23 cellular contexts compared by ENCODE assay signal in genomic region chr10:117989962-117990361, GRCh38.
"Had no signal": no experiment of that assay in that cellular context is flagged by ENCODE, and none has a peak within 500 bp of the region (broad histone marks: within the 10 kb centered on the region; RNA-seq: fewer than 3 reads in every experiment).

No MANE protein-coding gene starts in this region.

- H3K9me3 ChIP-seq: ovary, psoas muscle, right lobe of liver, thyroid gland, vagina had no signal

- H3K79me2 ChIP-seq: parathyroid adenoma had no signal

- H3K27me3 ChIP-seq: neural progenitor cell, ovary, right lobe of liver, sigmoid colon, stomach, thyroid gland, tibial nerve, upper lobe of left lung, vagina had no signal

- H2AFZ ChIP-seq: neural progenitor cell, parathyroid adenoma had no signal

- H3K4me3 ChIP-seq: neural progenitor cell, ovary, psoas muscle, right lobe of liver, sigmoid colon, stomach, thoracic aorta, thyroid gland, tibial nerve, upper lobe of left lung, vagina had no signal

- ATAC-seq: natural killer cell treated with Interleukin-12 subunit alpha and Interleukin-12 subunit beta and Interleukin-15 and Interleukin-18, amount 100 ng/mL, for 72 hours; psoas muscle; right cardiac atrium; right lobe of liver; stimulated activated effector memory CD8-positive, alpha-beta T cell treated with anti-CD3 and anti-CD28 coated beads, Interleukin-12 subunit alpha, Interleukin-12 subunit beta, amount 100 ng/mL, for 72 hours; stimulated activated naive B cell treated with anti-CD40 and anti-IgM and Interleukin-4, amounts not matched to agents 10 μg/mL and 1 μg/mL and 100 μg/mL, for 72 hours had no signal

- H3K4me1 ChIP-seq: parathyroid adenoma, psoas muscle, right lobe of liver, sigmoid colon, stomach, thyroid gland, tibial nerve, upper lobe of left lung, vagina had no signal

- DNase-seq: occipital lobe; ovary; psoas muscle; right cardiac atrium; right lobe of liver; sigmoid colon; small intestine; stimulated activated CD4-positive, alpha-beta T cell treated with anti-CD3 and anti-CD28 coated beads, Interleukin-15, amount 100 ng/mL, for 24 hours; stimulated activated CD4-positive, alpha-beta T cell treated with anti-CD3 and anti-CD28 coated beads, Interleukin-2, amount 100 ng/mL, for 24 hours; stimulated activated CD4-positive, alpha-beta T cell treated with anti-CD3 and anti-CD28 coated beads, Interleukin-2, amount 100 ng/mL, for 48 hours; stimulated activated CD4-positive, alpha-beta T cell treated with anti-CD3 and anti-CD28 coated beads, Interleukin-4, amount 100 ng/mL, for 24 hours; stimulated activated naive B cell treated with anti-CD40 and anti-IgM and Interleukin-4, amounts not matched to agents 10 μg/mL and 1 μg/mL and 100 μg/mL, for 72 hours; stimulated activated naive CD4-positive, alpha-beta T cell treated with Interleukin-2 at 50 U/mL for 16 hours; stomach; thyroid gland; upper lobe of left lung had no signal

- H3K27ac ChIP-seq: neural progenitor cell, ovary, parathyroid adenoma, psoas muscle, right lobe of liver, sigmoid colon, stomach, thoracic aorta, thyroid gland, tibial nerve, upper lobe of left lung, vagina had no signal

- H3K36me3 ChIP-seq: neural progenitor cell, ovary, right lobe of liver, sigmoid colon, stomach, thoracic aorta, thyroid gland, tibial nerve, upper lobe of left lung, vagina had no signal

- H3K9ac ChIP-seq: neural progenitor cell, parathyroid adenoma had no signal

- H3K4me2 ChIP-seq: neural progenitor cell had no signal
